ENCODE assay signal across 8 cellular contexts in genomic region chr14:91252901-91253794, GRCh38.
A peak's percentile ranks its signal among the peaks of the same experiment; 100 is the strongest.
DNase-seq lines count a peak whose midpoint lies in the region; ATAC-seq and TF ChIP-seq lines count a peak whose summit lies in the region.

No MANE protein-coding gene starts in this region.

- H3K4me2 ChIP-seq in KMS-11 (peak overlapping the region; percentile 89), parathyroid adenoma (ENCODE audit: low read length) (peak overlapping the region; percentile 70)

- no peaks in the 10 kb centered on the region for H4K20me1 ChIP-seq in KMS-11 (ENCODE audit: insufficient read depth)

- H3K9ac ChIP-seq in KMS-11 (peak overlapping the region; percentile 32; the same call in 1 of the 2 replicates), parathyroid adenoma (peak overlapping the region; percentile 82)

- H3K79me2 ChIP-seq in KMS-11 (ENCODE audit: insufficient read depth, low read depth) (no peaks in the 10 kb centered on the region), parathyroid adenoma (no peaks in the 10 kb centered on the region)

- H3K36me3 ChIP-seq in KMS-11 (ENCODE audit: insufficient read depth): no peaks in the 10 kb centered on the region
- H3K36me3 ChIP-seq in parathyroid adenoma (ENCODE audit: control insufficient read depth, insufficient read depth, low read length): no peaks in the 10 kb centered on the region

- H3K4me3 ChIP-seq in GM12865 (ENCODE audit: low read depth, low read length) (peak overlapping the region; percentile 64), KMS-11 (IDR thresholded peaks at IDR 0.05; ENCODE audit: insufficient read depth, low read depth, low read length) (no peak overlapping the region), parathyroid adenoma (ENCODE audit: low read depth, low read length) (peak overlapping the region; percentile 59)

- H3K27ac ChIP-seq in KMS-11 (no peak overlapping the region), parathyroid adenoma (peak overlapping the region; percentile 40)

- no peaks in the 10 kb centered on the region for H3K9me3 ChIP-seq in parathyroid adenoma (ENCODE audit: control insufficient read depth, low read length)

- DNase-seq in GM12865 (ENCODE audit: low read depth): peak; percentile 34
- DNase-seq in activated T-helper 9 cell treated with anti-CD3 and anti-CD28 coated beads, Interleukin-2, amount 50 U/mL, for 16 hours (ENCODE audit: low read depth): peak; percentile 51
- peak; percentile 57 for DNase-seq in germinal center (ENCODE audit: low spot score)
- DNase-seq in foreskin melanocyte: no peak
- no peak for DNase-seq in GDM1 (lab: John Stamatoyannopoulos, UW)

- H3K27me3 ChIP-seq in KMS-11 (ENCODE audit: insufficient read depth, low read depth) (no peaks in the 10 kb centered on the region), parathyroid adenoma (ENCODE audit: control insufficient read depth, insufficient read depth, low read length) (no peaks in the 10 kb centered on the region)

- no peak for TF ChIP-seq CTCF in GM12865 (IDR thresholded peaks at IDR 0.05; ENCODE audit: insufficient read depth, low read depth, low read length, missing control alignments)
- TF ChIP-seq CTCF in KMS-11 (conservative IDR thresholded peaks at IDR 0.05; ENCODE audit: low read depth, low read length): no peak
- no peak for TF ChIP-seq CTCF in parathyroid adenoma (IDR thresholded peaks at IDR 0.05)

- H3K4me1 ChIP-seq in KMS-11 (ENCODE audit: low read depth, poor library complexity, severe bottlenecking) (peaks cover 56% of the 10 kb centered on the region), parathyroid adenoma (peaks cover 19% of the 10 kb centered on the region)

- H2AFZ ChIP-seq in KMS-11 (ENCODE audit: low read depth) (peak overlapping the region; percentile 49), parathyroid adenoma (peak overlapping the region; percentile 97)

- ATAC-seq in GM19023 (IDR thresholded peaks at IDR 0.05; ENCODE audit: unreplicated experiment): no peak

Comparison
In these comparisons a context has a peak if more than half of its experiments do, and no peak if none do; other contexts are left out.
1. DNase-seq: peak in GM12865 (single experiment), activated T-helper 9 cell treated with anti-CD3 and anti-CD28 coated beads, Interleukin-2, amount 50 U/mL, for 16 hours (single experiment) and germinal center (single experiment); none in foreskin melanocyte (single experiment) and GDM1 (single experiment).